26 cellular contexts compared by ENCODE assay signal in genomic region chr18:75500510-75500909, GRCh38.
"Had no signal": no experiment of that assay in that cellular context is flagged by ENCODE, and none has a peak within 500 bp of the region (broad histone marks: within the 10 kb centered on the region; RNA-seq: fewer than 3 reads in every experiment).

No MANE protein-coding gene starts in this region.

- DNase-seq: activated CD4-positive, alpha-beta T cell treated with anti-CD3 and anti-CD28 coated beads, Interleukin-2, amount 10 ng/mL, durations not matched to agents 7 days and 5 days; activated CD4-positive, CD25-positive, alpha-beta regulatory T cell treated with anti-CD3 and anti-CD28 coated beads, Interleukin-2, amount 50 U/mL, for 72 hours; activated CD8-positive, alpha-beta memory T cell treated with anti-CD3 and anti-CD28 coated beads, Interleukin-2, amount 10 ng/mL, durations not matched to agents 7 days and 5 days; activated CD8-positive, alpha-beta T cell treated with anti-CD3 and anti-CD28 coated beads for 36 hours; activated gamma-delta T cell; colonic mucosa; dorsolateral prefrontal cortex; esophagus squamous epithelium; glutamatergic neuron; hypothalamus; left ventricle myocardium superior; mammary epithelial cell; ovary; right cardiac atrium; stimulated activated CD4-positive, alpha-beta T cell treated with anti-CD3 and anti-CD28 coated beads, Interleukin-15, amount 100 ng/mL, for 24 hours; stimulated activated naive B cell treated with anti-CD40 and anti-IgM and Interleukin-4, amounts not matched to agents 10 μg/mL and 1 μg/mL and 100 μg/mL, for 72 hours; T-helper 1 cell; transverse colon; uterus; WERI-Rb-1 had no signal

- H3K4me3 ChIP-seq: breast epithelium, colonic mucosa, dorsolateral prefrontal cortex, esophagus squamous epithelium, ovary, transverse colon, uterus had no signal

- H3K27me3 ChIP-seq: breast epithelium, colonic mucosa, ovary, transverse colon, uterus had no signal

- H3K9me3 ChIP-seq: breast epithelium, colonic mucosa, esophagus squamous epithelium, neutrophil, ovary, transverse colon, uterus had no signal

- H3K9me3 Mint-ChIP-seq: activated CD4-positive, alpha-beta T cell treated with anti-CD3 and anti-CD28 coated beads, Interleukin-2, amount 10 ng/mL, durations not matched to agents 7 days and 5 days; activated CD8-positive, alpha-beta T cell treated with anti-CD3 and anti-CD28 coated beads for 36 hours; activated naive CD4-positive, alpha-beta T cell treated with anti-CD3 and anti-CD28 coated beads, Interleukin-2, amount 50 U/mL, for 72 hours; activated T-helper 1 cell treated with anti-CD3 and anti-CD28 coated beads, Interleukin-12 subunit alpha, Interleukin-12 subunit beta, Interleukin-2, Interleukin-4 antibody, amounts not matched to agents 30 ng/mL and 10 ng/mL and 1 ng/mL, durations not matched to agents 14 hours and 24 hours and 36 hours; central memory CD8-positive, alpha-beta T cell; nephron; stimulated activated naive B cell treated with anti-CD40 and anti-IgM and Interleukin-4, amounts not matched to agents 10 μg/mL and 1 μg/mL and 100 μg/mL, for 72 hours had no signal

- H3K4me1 Mint-ChIP-seq: activated CD4-positive, alpha-beta T cell treated with anti-CD3 and anti-CD28 coated beads, Interleukin-2, amount 10 ng/mL, durations not matched to agents 7 days and 5 days; activated CD8-positive, alpha-beta memory T cell treated with anti-CD3 and anti-CD28 coated beads, Interleukin-2, amount 10 ng/mL, durations not matched to agents 7 days and 5 days; central memory CD8-positive, alpha-beta T cell; nephron; stimulated activated naive B cell treated with anti-CD40 and anti-IgM and Interleukin-4, amounts not matched to agents 10 μg/mL and 1 μg/mL and 100 μg/mL, for 72 hours had no signal

- H3K36me3 ChIP-seq: breast epithelium, colonic mucosa, esophagus squamous epithelium, neutrophil, ovary, transverse colon, uterus, WERI-Rb-1 had no signal

- H3K36me3 Mint-ChIP-seq: activated CD8-positive, alpha-beta memory T cell treated with anti-CD3 and anti-CD28 coated beads, Interleukin-2, amount 10 ng/mL, durations not matched to agents 7 days and 5 days; activated naive CD4-positive, alpha-beta T cell treated with anti-CD3 and anti-CD28 coated beads, Interleukin-2, amount 50 U/mL, for 72 hours; stimulated activated naive B cell treated with anti-CD40 and anti-IgM and Interleukin-4, amounts not matched to agents 10 μg/mL and 1 μg/mL and 100 μg/mL, for 72 hours had no signal

- ATAC-seq: activated CD8-positive, alpha-beta memory T cell treated with anti-CD3 and anti-CD28 coated beads, Interleukin-2, amount 10 ng/mL, durations not matched to agents 7 days and 5 days; activated CD8-positive, alpha-beta T cell treated with anti-CD3 and anti-CD28 coated beads for 36 hours; activated naive CD4-positive, alpha-beta T cell treated with anti-CD3 and anti-CD28 coated beads, Interleukin-2, amount 50 U/mL, for 72 hours; left ventricle myocardium superior; right cardiac atrium; stimulated activated naive B cell treated with anti-CD40 and anti-IgM and Interleukin-4, amounts not matched to agents 10 μg/mL and 1 μg/mL and 100 μg/mL, for 72 hours had no signal

- H3K4me1 ChIP-seq: breast epithelium, colonic mucosa, esophagus squamous epithelium, transverse colon, uterus had no signal

- H3K4me3 Mint-ChIP-seq: activated CD4-positive, alpha-beta T cell treated with anti-CD3 and anti-CD28 coated beads, Interleukin-2, amount 10 ng/mL, durations not matched to agents 7 days and 5 days; activated CD8-positive, alpha-beta memory T cell treated with anti-CD3 and anti-CD28 coated beads, Interleukin-2, amount 10 ng/mL, durations not matched to agents 7 days and 5 days; activated CD8-positive, alpha-beta T cell treated with anti-CD3 and anti-CD28 coated beads for 36 hours; activated T-helper 1 cell treated with anti-CD3 and anti-CD28 coated beads, Interleukin-12 subunit alpha, Interleukin-12 subunit beta, Interleukin-2, Interleukin-4 antibody, amounts not matched to agents 30 ng/mL and 10 ng/mL and 1 ng/mL, durations not matched to agents 14 hours and 24 hours and 36 hours; central memory CD8-positive, alpha-beta T cell; nephron; stimulated activated naive B cell treated with anti-CD40 and anti-IgM and Interleukin-4, amounts not matched to agents 10 μg/mL and 1 μg/mL and 100 μg/mL, for 72 hours had no signal

- H3K27ac Mint-ChIP-seq: activated CD4-positive, alpha-beta T cell treated with anti-CD3 and anti-CD28 coated beads, Interleukin-2, amount 10 ng/mL, durations not matched to agents 7 days and 5 days; activated CD8-positive, alpha-beta memory T cell treated with anti-CD3 and anti-CD28 coated beads, Interleukin-2, amount 10 ng/mL, durations not matched to agents 7 days and 5 days; activated CD8-positive, alpha-beta T cell treated with anti-CD3 and anti-CD28 coated beads for 36 hours; activated naive CD4-positive, alpha-beta T cell treated with anti-CD3 and anti-CD28 coated beads, Interleukin-2, amount 50 U/mL, for 72 hours; activated T-helper 1 cell treated with anti-CD3 and anti-CD28 coated beads, Interleukin-12 subunit alpha, Interleukin-12 subunit beta, Interleukin-2, Interleukin-4 antibody, amounts not matched to agents 30 ng/mL and 10 ng/mL and 1 ng/mL, durations not matched to agents 14 hours and 24 hours and 36 hours; nephron; stimulated activated naive B cell treated with anti-CD40 and anti-IgM and Interleukin-4, amounts not matched to agents 10 μg/mL and 1 μg/mL and 100 μg/mL, for 72 hours had no signal

- H3K27ac ChIP-seq: breast epithelium, colonic mucosa, dorsolateral prefrontal cortex, esophagus squamous epithelium, neutrophil, ovary, transverse colon, uterus, WERI-Rb-1 had no signal
